ENCODE assay signal across 1 cellular context in genomic region chr20:44402391-44403193, GRCh38.
TF ChIP-seq lines count a peak whose summit lies in the region.

No MANE protein-coding gene starts in this region.

TF ChIP-seq in HepG2, 621 proteins besides CTCF, POLR2A, EP300 and RAD21 (continued from another document):
- TF ChIP-seq, protein P1, sequence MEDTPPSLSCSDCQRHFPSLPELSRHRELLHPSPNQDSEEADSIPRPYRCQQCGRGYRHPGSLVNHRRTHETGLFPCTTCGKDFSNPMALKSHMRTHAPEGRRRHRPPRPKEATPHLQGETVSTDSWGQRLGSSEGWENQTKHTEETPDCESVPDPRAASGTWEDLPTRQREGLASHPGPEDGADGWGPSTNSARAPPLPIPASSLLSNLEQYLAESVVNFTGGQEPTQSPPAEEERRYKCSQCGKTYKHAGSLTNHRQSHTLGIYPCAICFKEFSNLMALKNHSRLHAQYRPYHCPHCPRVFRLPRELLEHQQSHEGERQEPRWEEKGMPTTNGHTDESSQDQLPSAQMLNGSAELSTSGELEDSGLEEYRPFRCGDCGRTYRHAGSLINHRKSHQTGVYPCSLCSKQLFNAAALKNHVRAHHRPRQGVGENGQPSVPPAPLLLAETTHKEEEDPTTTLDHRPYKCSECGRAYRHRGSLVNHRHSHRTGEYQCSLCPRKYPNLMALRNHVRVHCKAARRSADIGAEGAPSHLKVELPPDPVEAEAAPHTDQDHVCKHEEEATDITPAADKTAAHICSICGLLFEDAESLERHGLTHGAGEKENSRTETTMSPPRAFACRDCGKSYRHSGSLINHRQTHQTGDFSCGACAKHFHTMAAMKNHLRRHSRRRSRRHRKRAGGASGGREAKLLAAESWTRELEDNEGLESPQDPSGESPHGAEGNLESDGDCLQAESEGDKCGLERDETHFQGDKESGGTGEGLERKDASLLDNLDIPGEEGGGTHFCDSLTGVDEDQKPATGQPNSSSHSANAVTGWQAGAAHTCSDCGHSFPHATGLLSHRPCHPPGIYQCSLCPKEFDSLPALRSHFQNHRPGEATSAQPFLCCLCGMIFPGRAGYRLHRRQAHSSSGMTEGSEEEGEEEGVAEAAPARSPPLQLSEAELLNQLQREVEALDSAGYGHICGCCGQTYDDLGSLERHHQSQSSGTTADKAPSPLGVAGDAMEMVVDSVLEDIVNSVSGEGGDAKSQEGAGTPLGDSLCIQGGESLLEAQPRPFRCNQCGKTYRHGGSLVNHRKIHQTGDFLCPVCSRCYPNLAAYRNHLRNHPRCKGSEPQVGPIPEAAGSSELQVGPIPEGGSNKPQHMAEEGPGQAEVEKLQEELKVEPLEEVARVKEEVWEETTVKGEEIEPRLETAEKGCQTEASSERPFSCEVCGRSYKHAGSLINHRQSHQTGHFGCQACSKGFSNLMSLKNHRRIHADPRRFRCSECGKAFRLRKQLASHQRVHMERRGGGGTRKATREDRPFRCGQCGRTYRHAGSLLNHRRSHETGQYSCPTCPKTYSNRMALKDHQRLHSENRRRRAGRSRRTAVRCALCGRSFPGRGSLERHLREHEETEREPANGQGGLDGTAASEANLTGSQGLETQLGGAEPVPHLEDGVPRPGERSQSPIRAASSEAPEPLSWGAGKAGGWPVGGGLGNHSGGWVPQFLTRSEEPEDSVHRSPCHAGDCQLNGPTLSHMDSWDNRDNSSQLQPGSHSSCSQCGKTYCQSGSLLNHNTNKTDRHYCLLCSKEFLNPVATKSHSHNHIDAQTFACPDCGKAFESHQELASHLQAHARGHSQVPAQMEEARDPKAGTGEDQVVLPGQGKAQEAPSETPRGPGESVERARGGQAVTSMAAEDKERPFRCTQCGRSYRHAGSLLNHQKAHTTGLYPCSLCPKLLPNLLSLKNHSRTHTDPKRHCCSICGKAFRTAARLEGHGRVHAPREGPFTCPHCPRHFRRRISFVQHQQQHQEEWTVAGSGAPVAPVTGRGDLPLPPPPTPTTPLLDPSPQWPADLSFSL (CRISPR knock-in tag; IDR thresholded peaks at IDR 0.05): no peak; the same call in none of the 2 replicates
